1 cellular context compared by ENCODE assay signal in the genomic region with DNA sequence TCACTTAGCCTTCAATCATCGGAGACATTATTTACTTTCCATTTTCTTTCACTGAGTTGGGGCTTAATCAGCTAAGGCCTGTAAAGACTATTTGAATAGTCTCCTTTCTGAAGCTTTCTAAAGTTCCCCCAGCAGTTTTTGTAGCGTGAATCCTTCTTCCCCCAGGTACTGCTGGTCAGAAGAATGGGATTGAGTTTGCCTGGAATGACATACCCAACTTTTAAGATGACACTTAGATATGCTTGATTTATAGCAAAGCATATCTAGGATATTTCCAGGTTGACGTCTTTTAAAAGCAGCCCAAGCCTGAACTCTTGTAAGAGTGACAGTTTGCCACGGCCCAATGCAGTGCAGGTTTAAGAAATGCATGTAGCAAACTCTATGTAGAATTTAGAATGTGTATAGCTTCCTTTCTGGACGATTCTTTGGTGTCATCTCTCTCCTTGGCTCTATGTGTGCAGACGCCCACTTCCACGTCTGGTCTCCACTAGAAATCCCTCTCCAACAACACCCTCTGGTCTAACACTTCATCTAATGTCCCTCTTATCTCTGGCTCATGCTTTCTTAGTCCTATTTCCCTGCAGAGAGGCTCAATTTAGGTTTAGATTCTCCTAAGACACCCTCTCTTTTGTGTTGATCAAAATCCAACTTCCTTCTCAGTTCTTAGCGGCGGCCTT.
TF ChIP-seq lines count a peak whose summit lies in the region.

No MANE protein-coding gene starts in this region.

TF ChIP-seq in K562, 482 proteins besides CTCF, POLR2A, EP300 and RAD21 (continued from another document):
- TF ChIP-seq, protein P1, sequence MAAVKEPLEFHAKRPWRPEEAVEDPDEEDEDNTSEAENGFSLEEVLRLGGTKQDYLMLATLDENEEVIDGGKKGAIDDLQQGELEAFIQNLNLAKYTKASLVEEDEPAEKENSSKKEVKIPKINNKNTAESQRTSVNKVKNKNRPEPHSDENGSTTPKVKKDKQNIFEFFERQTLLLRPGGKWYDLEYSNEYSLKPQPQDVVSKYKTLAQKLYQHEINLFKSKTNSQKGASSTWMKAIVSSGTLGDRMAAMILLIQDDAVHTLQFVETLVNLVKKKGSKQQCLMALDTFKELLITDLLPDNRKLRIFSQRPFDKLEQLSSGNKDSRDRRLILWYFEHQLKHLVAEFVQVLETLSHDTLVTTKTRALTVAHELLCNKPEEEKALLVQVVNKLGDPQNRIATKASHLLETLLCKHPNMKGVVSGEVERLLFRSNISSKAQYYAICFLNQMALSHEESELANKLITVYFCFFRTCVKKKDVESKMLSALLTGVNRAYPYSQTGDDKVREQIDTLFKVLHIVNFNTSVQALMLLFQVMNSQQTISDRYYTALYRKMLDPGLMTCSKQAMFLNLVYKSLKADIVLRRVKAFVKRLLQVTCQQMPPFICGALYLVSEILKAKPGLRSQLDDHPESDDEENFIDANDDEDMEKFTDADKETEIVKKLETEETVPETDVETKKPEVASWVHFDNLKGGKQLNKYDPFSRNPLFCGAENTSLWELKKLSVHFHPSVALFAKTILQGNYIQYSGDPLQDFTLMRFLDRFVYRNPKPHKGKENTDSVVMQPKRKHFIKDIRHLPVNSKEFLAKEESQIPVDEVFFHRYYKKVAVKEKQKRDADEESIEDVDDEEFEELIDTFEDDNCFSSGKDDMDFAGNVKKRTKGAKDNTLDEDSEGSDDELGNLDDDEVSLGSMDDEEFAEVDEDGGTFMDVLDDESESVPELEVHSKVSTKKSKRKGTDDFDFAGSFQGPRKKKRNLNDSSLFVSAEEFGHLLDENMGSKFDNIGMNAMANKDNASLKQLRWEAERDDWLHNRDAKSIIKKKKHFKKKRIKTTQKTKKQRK (IDR thresholded peaks at IDR 0.05; ENCODE audit: borderline replicate concordance, low read depth, low read length), result no peak
- TF ChIP-seq, protein P2, sequence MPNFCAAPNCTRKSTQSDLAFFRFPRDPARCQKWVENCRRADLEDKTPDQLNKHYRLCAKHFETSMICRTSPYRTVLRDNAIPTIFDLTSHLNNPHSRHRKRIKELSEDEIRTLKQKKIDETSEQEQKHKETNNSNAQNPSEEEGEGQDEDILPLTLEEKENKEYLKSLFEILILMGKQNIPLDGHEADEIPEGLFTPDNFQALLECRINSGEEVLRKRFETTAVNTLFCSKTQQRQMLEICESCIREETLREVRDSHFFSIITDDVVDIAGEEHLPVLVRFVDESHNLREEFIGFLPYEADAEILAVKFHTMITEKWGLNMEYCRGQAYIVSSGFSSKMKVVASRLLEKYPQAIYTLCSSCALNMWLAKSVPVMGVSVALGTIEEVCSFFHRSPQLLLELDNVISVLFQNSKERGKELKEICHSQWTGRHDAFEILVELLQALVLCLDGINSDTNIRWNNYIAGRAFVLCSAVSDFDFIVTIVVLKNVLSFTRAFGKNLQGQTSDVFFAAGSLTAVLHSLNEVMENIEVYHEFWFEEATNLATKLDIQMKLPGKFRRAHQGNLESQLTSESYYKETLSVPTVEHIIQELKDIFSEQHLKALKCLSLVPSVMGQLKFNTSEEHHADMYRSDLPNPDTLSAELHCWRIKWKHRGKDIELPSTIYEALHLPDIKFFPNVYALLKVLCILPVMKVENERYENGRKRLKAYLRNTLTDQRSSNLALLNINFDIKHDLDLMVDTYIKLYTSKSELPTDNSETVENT (CRISPR knock-in tag; IDR thresholded peaks at IDR 0.05), result no peak
